32 cellular contexts compared by ENCODE assay signal in the genomic region with DNA sequence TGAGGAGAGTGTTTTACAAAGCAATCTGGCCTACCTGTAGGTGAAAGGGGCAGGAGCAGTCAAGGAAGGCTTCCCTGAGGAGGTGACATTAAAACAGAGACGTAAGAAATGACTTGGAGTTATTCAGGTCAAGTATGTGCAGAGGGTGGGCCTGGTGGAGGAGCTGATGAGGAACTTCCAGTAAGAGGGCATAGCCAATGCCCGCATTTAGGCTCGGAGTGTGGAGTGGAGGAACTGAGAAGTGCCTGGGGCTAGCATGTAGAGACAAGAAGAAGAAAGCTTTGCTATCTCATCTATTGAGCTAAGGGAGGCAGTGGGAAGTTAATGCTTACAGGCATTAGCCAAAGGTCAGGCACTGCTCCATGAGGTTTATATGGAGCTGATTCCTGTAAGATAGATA.
"Had no signal": no experiment of that assay in that cellular context is flagged by ENCODE, and none has a peak within 500 bp of the region (broad histone marks: within the 10 kb centered on the region; RNA-seq: fewer than 3 reads in every experiment).

No MANE protein-coding gene starts in this region.

- H3K9me3 Mint-ChIP-seq: activated naive CD4-positive, alpha-beta T cell treated with anti-CD3 and anti-CD28 coated beads, Interleukin-2, amount 10 ng/mL, durations not matched to agents 7 days and 5 days had no signal

- H3K27ac Mint-ChIP-seq: activated CD4-positive, alpha-beta memory T cell treated with anti-CD3 and anti-CD28 coated beads, Interleukin-2, amount 10 ng/mL, durations not matched to agents 7 days and 5 days; activated CD8-positive, alpha-beta memory T cell treated with anti-CD3 and anti-CD28 coated beads, Interleukin-2, amount 10 ng/mL, durations not matched to agents 7 days and 5 days; activated naive CD4-positive, alpha-beta T cell treated with anti-CD3 and anti-CD28 coated beads, Interleukin-2, amount 10 ng/mL, durations not matched to agents 7 days and 5 days; activated naive CD8-positive, alpha-beta T cell had no signal

- H3K27ac ChIP-seq: brain microvascular endothelial cell, cardiac muscle cell, KMS-11, PC-9, SJCRH30, SK-N-MC, WERI-Rb-1 had no signal

- H3K36me3 ChIP-seq: brain microvascular endothelial cell, cardiac muscle cell, SJCRH30, WERI-Rb-1 had no signal

- H3K27me3 Mint-ChIP-seq: activated CD4-positive, alpha-beta memory T cell treated with anti-CD3 and anti-CD28 coated beads, Interleukin-2, amount 10 ng/mL, durations not matched to agents 7 days and 5 days; activated CD8-positive, alpha-beta memory T cell treated with anti-CD3 and anti-CD28 coated beads, Interleukin-2, amount 10 ng/mL, durations not matched to agents 7 days and 5 days; activated naive CD4-positive, alpha-beta T cell treated with anti-CD3 and anti-CD28 coated beads, Interleukin-2, amount 10 ng/mL, durations not matched to agents 7 days and 5 days; central memory CD8-positive, alpha-beta T cell had no signal

- H2AFZ ChIP-seq: PC-9 had no signal

- H3K4me1 Mint-ChIP-seq: activated CD4-positive, alpha-beta memory T cell treated with anti-CD3 and anti-CD28 coated beads, Interleukin-2, amount 10 ng/mL, durations not matched to agents 7 days and 5 days; activated CD8-positive, alpha-beta memory T cell treated with anti-CD3 and anti-CD28 coated beads, Interleukin-2, amount 10 ng/mL, durations not matched to agents 7 days and 5 days; activated naive CD4-positive, alpha-beta T cell treated with anti-CD3 and anti-CD28 coated beads, Interleukin-2, amount 10 ng/mL, durations not matched to agents 7 days and 5 days; central memory CD8-positive, alpha-beta T cell had no signal

- ATAC-seq: activated CD8-positive, alpha-beta memory T cell treated with anti-CD3 and anti-CD28 coated beads, Interleukin-2, amount 10 ng/mL, durations not matched to agents 7 days and 5 days had no signal

- H3K4me3 ChIP-seq: cardiac muscle cell, PC-9, SJCRH30, SK-N-MC had no signal

- H3K9me3 ChIP-seq: SJCRH30 had no signal

- H3K36me3 Mint-ChIP-seq: activated CD8-positive, alpha-beta memory T cell treated with anti-CD3 and anti-CD28 coated beads, Interleukin-2, amount 10 ng/mL, durations not matched to agents 7 days and 5 days; activated naive CD4-positive, alpha-beta T cell treated with anti-CD3 and anti-CD28 coated beads, Interleukin-2, amount 10 ng/mL, durations not matched to agents 7 days and 5 days; activated naive CD8-positive, alpha-beta T cell had no signal

- H3K4me1 ChIP-seq: SJCRH30 had no signal

- H3K4me3 Mint-ChIP-seq: activated CD4-positive, alpha-beta memory T cell treated with anti-CD3 and anti-CD28 coated beads, Interleukin-2, amount 10 ng/mL, durations not matched to agents 7 days and 5 days; activated CD8-positive, alpha-beta memory T cell treated with anti-CD3 and anti-CD28 coated beads, Interleukin-2, amount 10 ng/mL, durations not matched to agents 7 days and 5 days; activated naive CD4-positive, alpha-beta T cell treated with anti-CD3 and anti-CD28 coated beads, Interleukin-2, amount 10 ng/mL, durations not matched to agents 7 days and 5 days; activated naive CD8-positive, alpha-beta T cell; central memory CD8-positive, alpha-beta T cell had no signal

- H3K27me3 ChIP-seq: brain microvascular endothelial cell, cardiac muscle cell, SJCRH30 had no signal

- H3K9ac ChIP-seq: KMS-11 had no signal

- DNase-seq: activated CD4-positive, alpha-beta memory T cell treated with anti-CD3 and anti-CD28 coated beads, Interleukin-2, amount 10 ng/mL, durations not matched to agents 7 days and 5 days; activated CD4-positive, alpha-beta T cell treated with anti-CD3 and anti-CD28 coated beads for 1 hour; activated CD4-positive, alpha-beta T cell treated with anti-CD3 and anti-CD28 coated beads for 48 hours; activated CD4-positive, CD25-positive, alpha-beta regulatory T cell; activated CD8-positive, alpha-beta memory T cell treated with anti-CD3 and anti-CD28 coated beads for 24 hours; activated CD8-positive, alpha-beta memory T cell treated with anti-CD3 and anti-CD28 coated beads, Interleukin-2, amount 10 ng/mL, durations not matched to agents 7 days and 5 days; activated CD8-positive, alpha-beta memory T cell treated with anti-CD3 and anti-CD28 coated beads, Interleukin-2, amount 50 U/mL, for 48 hours; activated effector memory CD4-positive, alpha-beta T cell treated with Interleukin-2 at 50 U/mL for 16 hours; activated naive CD4-positive, alpha-beta T cell treated with anti-CD3 and anti-CD28 coated beads, Interleukin-2, amount 10 ng/mL, durations not matched to agents 7 days and 5 days; activated T-cell treated with anti-CD3 and anti-CD28 coated beads, Interleukin-2, amount 50 U/mL, for 48 hours; amniotic stem cell; aorta; brain microvascular endothelial cell; MM.1S; MV-4-11; NCI-H1092; NCI-H1436 treated with DMSO at 0.1 percent for 48 hours; NCI-H1694 treated with DMSO at 0.1 percent for 48 hours; NCI-H2029; NCI-H345; NCI-H524 treated with DMSO at 0.1 percent for 48 hours; NCI-H774; PC-9; Right ventricle myocardium superior; SJCRH30; T1000; WERI-Rb-1 had no signal

- H3K4me2 ChIP-seq: KMS-11, PC-9 had no signal
